Comparison of ENCODE assay signal across 13 cellular contexts in the genomic region with DNA sequence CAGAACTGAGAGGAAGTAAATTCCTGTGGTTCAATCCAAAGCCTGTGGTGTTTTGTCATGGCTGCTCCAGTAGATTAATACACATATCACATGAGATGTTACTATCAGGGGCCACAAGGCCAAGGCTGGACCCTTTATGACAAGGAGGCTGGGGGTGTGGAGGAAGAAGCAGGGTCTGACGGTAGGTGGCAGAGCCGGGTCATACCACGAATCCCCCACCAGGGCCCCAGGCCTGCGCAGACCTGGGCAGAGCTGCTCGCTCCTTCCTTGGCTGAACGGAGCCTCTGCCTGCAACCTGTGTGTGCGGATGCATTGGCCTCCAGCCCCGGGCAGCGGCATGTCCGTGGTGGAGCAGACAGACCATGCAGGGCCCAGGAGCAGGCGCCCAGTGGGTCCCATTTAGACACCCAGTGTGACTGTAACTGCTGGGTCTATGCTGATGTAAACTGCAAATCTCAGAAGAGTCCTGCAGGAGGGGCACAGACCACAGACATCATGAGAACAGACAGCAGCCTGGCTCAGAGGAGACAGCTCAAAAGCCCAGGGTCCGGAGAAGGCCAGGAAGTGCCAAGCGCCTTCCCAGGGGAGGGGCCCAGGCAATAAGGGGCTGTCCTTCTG.
A peak's percentile ranks its signal among the peaks of the same experiment; 100 is the strongest.
DNase-seq lines count a peak whose midpoint lies in the region; ATAC-seq, FAIRE-seq and TF ChIP-seq lines count a peak whose summit lies in the region.
"Had no signal": no experiment of that assay in that cellular context is flagged by ENCODE, and none has a peak within 500 bp of the region (broad histone marks: within the 10 kb centered on the region; RNA-seq: fewer than 3 reads in every experiment).

No MANE protein-coding gene starts in this region.

- H3K27me3 Mint-ChIP-seq in progenitor cell of endocrine pancreas: peaks cover 30% of the 10 kb centered on the region

- DNase-seq in GM12891 (ENCODE audit: insufficient read length, low spot score): peak; percentile 60
- peak; percentile 71 for DNase-seq in RCC 7860 (ENCODE audit: low spot score)
- DNase-seq in fibroblast of villous mesenchyme (ENCODE audit: low read depth): peak; percentile 71
- no peak for DNase-seq in progenitor cell of endocrine pancreas (ENCODE audit: low spot score, unreplicated experiment)
- no peak for DNase-seq in DMS153 (lab: John Stamatoyannopoulos, UW)
- no peak for DNase-seq in sciatic nerve (ENCODE audit: low spot score)
- no peak for DNase-seq in prostate gland (ENCODE audit: low spot score)
- DNase-seq: Calu3; NCI-H1930; NK-92 treated with Interleukin-12 subunit alpha and Interleukin-12 subunit beta, amount 100 ng/mL, for 24 hours; stimulated activated CD4-positive, alpha-beta T cell treated with anti-CD3 and anti-CD28 coated beads, Interleukin-4, amount 100 ng/mL, for 4 hours; stimulated activated naive CD8-positive, alpha-beta T cell treated with anti-CD3 and anti-CD28 coated beads, Interleukin-15, amount 100 ng/mL, for 72 hours had no signal

- FAIRE-seq in GM12891 (lab: Jason Lieb, UNC) (no peak), RCC 7860 (lab: Jason Lieb, UNC) (no peak)

- H3K27ac ChIP-seq in prostate gland: no peak overlapping the region
- H3K27ac ChIP-seq: KMS-11 had no signal

- no peaks in the 10 kb centered on the region for H3K36me3 ChIP-seq in prostate gland

- no peak overlapping the region for H3K4me3 ChIP-seq in fibroblast of villous mesenchyme (ENCODE audit: low read depth, low read length)
- no peak overlapping the region for H3K4me3 ChIP-seq in prostate gland

- ATAC-seq in sciatic nerve: no peak

- no peak overlapping the region for H3K27ac Mint-ChIP-seq in progenitor cell of endocrine pancreas
- H3K27ac Mint-ChIP-seq: stimulated activated naive CD8-positive, alpha-beta T cell treated with anti-CD3 and anti-CD28 coated beads, Interleukin-15, amount 100 ng/mL, for 72 hours had no signal

- no peaks in the 10 kb centered on the region for H3K9me3 Mint-ChIP-seq in progenitor cell of endocrine pancreas (ENCODE audit: low read depth)
- H3K9me3 Mint-ChIP-seq: stimulated activated naive CD8-positive, alpha-beta T cell treated with anti-CD3 and anti-CD28 coated beads, Interleukin-15, amount 100 ng/mL, for 72 hours had no signal

- H3K4me1 Mint-ChIP-seq in progenitor cell of endocrine pancreas (ENCODE audit: low read depth): peaks cover 1% of the 10 kb centered on the region
- H3K4me1 Mint-ChIP-seq: stimulated activated naive CD8-positive, alpha-beta T cell treated with anti-CD3 and anti-CD28 coated beads, Interleukin-15, amount 100 ng/mL, for 72 hours had no signal

- no peak overlapping the region for H3K4me3 Mint-ChIP-seq in progenitor cell of endocrine pancreas (ENCODE audit: low read depth)
- H3K4me3 Mint-ChIP-seq: stimulated activated naive CD8-positive, alpha-beta T cell treated with anti-CD3 and anti-CD28 coated beads, Interleukin-15, amount 100 ng/mL, for 72 hours had no signal

- no peaks in the 10 kb centered on the region for H3K9me3 ChIP-seq in prostate gland

- intact Hi-C loops in sciatic nerve (cut with DNase I): loop anchor here (5.0 kb wide), 1 partner anchor 163 kb away; no protein-coding TSS in a partner anchor
- intact Hi-C loops in prostate gland (cut with DNase I): no loop called here

- TF ChIP-seq CTCF in fibroblast of villous mesenchyme (IDR thresholded peaks at IDR 0.05; ENCODE audit: insufficient read depth, low read depth, low read length) (peak; percentile 28), progenitor cell of endocrine pancreas (IDR thresholded peaks at IDR 0.05; ENCODE audit: unreplicated experiment) (peak; percentile 23), prostate gland (IDR thresholded peaks at IDR 0.05) (no peak)

- TF ChIP-seq POLR2A in GM12891 (IDR thresholded peaks at IDR 0.05; ENCODE audit: low read depth, low read length) (no peak), prostate gland (IDR thresholded peaks at IDR 0.05) (no peak)

- no peaks in the 10 kb centered on the region for H3K27me3 ChIP-seq in prostate gland (replicated peaks; ENCODE audit: insufficient read depth)

- peaks cover 2% of the 10 kb centered on the region for H3K4me1 ChIP-seq in prostate gland (replicated peaks)

- no peaks in the 10 kb centered on the region for H3K36me3 Mint-ChIP-seq in progenitor cell of endocrine pancreas (ENCODE audit: insufficient read depth)

- 83% methylated on average over 13 of the region's 13 CpGs for WGBS in prostate gland

TF ChIP-seq in GM12891, 5 proteins besides CTCF, POLR2A, EP300 and RAD21:
- TF ChIP-seq POU2F2 (IDR thresholded peaks at IDR 0.05; ENCODE audit: low read depth, low read length): no peak
- no peak for TF ChIP-seq SPI1 (IDR thresholded peaks at IDR 0.05; ENCODE audit: low read depth, low read length)
- no peak for TF ChIP-seq PAX5 (IDR thresholded peaks at IDR 0.05; ENCODE audit: insufficient read depth, low read length, severe bottlenecking)
- no peak for TF ChIP-seq POLR2AphosphoS5 (IDR thresholded peaks at IDR 0.05; ENCODE audit: low read depth, low read length)
- TF ChIP-seq TAF1 (IDR thresholded peaks at IDR 0.05; ENCODE audit: low read depth, low read length): no peak

Comparison
In these comparisons a context has a peak if more than half of its experiments do, and no peak if none do; other contexts are left out.
1. DNase-seq: peak in GM12891 (single experiment), RCC 7860 (single experiment) and fibroblast of villous mesenchyme (single experiment); none in progenitor cell of endocrine pancreas (single experiment), DMS153 (single experiment), sciatic nerve (single experiment) and prostate gland (single experiment).
2. CTCF ChIP-seq: peak in fibroblast of villous mesenchyme (single experiment) and progenitor cell of endocrine pancreas (single experiment); none in prostate gland (0 of 4).